18 cellular contexts compared by ENCODE assay signal in the genomic region with DNA sequence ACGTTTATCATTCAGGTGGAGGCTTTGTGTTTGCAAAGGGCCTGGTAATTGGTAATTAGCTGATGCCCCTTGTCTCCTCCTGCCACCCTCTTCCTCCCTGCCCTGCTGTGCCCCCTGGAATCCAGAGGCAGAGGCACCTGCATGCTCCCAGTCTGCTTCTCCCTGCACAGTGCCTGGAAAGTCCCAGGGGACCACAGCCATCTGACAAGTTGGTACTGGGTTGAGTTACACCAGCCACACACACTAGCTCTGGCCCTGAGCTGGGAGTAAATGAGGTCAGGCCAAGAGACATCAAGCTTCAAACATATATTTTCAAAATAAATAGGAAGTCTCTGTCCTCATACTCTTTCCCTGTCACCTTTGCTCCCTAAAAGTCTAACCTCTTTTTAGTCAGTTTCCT.
DNase-seq lines count a peak whose midpoint lies in the region; ATAC-seq and TF ChIP-seq lines count a peak whose summit lies in the region.
"Had no signal": no experiment of that assay in that cellular context is flagged by ENCODE, and none has a peak within 500 bp of the region (broad histone marks: within the 10 kb centered on the region; RNA-seq: fewer than 3 reads in every experiment).

No MANE protein-coding gene starts in this region.

- no peaks in the 10 kb centered on the region for H3K27me3 ChIP-seq in tibial artery
- H3K27me3 ChIP-seq: gastrocnemius medialis, Peyer's patch, thyroid gland had no signal

- ATAC-seq in GM19463 (IDR thresholded peaks at IDR 0.05; ENCODE audit: unreplicated experiment): peak; percentile 94
- ATAC-seq in HG03460 (IDR thresholded peaks at IDR 0.05; ENCODE audit: unreplicated experiment): peak; percentile 64
- ATAC-seq in memory B cell (ENCODE audit: low read depth): no peak
- ATAC-seq: gastrocnemius medialis had no signal

- no peak for TF ChIP-seq CTCF in tibial artery (IDR thresholded peaks at IDR 0.05)

- H3K4me3 ChIP-seq in tibial artery: no peak overlapping the region
- H3K4me3 ChIP-seq: gastrocnemius medialis, Peyer's patch, thyroid gland had no signal

- peaks cover 6% of the 10 kb centered on the region for H3K4me1 Mint-ChIP-seq in memory B cell

- no peaks in the 10 kb centered on the region for H3K9me3 Mint-ChIP-seq in memory B cell
- H3K9me3 Mint-ChIP-seq: activated CD4-positive, alpha-beta T cell treated with anti-CD3 and anti-CD28 coated beads, Interleukin-2, amount 10 ng/mL, durations not matched to agents 24 days and 14 days had no signal

- in situ Hi-C loops in ACHN (cut with HindIII; ENCODE audit: low pct_ligation_motif_present, low pct_unique_long_range_greater_than_20kb, low sequenced_read_pairs): no loop called here

- peak overlapping the region; percentile 50 for H3K27ac Mint-ChIP-seq in memory B cell
- H3K27ac Mint-ChIP-seq: activated CD4-positive, alpha-beta T cell treated with anti-CD3 and anti-CD28 coated beads, Interleukin-2, amount 10 ng/mL, durations not matched to agents 24 days and 14 days; progenitor cell of endocrine pancreas had no signal

- intact Hi-C loops in tibial artery (cut with DNase I; ENCODE audit: low total_unique reads): no loop called here

- no peaks in the 10 kb centered on the region for H3K36me3 ChIP-seq in tibial artery
- H3K36me3 ChIP-seq: gastrocnemius medialis, Peyer's patch, thyroid gland had no signal

- H3K4me1 ChIP-seq in tibial artery: no peaks in the 10 kb centered on the region
- H3K4me1 ChIP-seq: gastrocnemius medialis, Peyer's patch, thyroid gland had no signal

- DNase-seq in DMS 273 (lab: John Stamatoyannopoulos, UW; ENCODE audit: unreplicated experiment) (peak; percentile 60), DMS 273 treated with DMSO at 0.1 percent for 48 hours (lab: John Stamatoyannopoulos, UW) (no peak), memory B cell (ENCODE audit: low spot score in 2 of 2) (no peak), ACHN (no peak), tibial artery (no peak), NOMO-1 treated with DMSO at 0.1 percent for 48 hours (lab: John Stamatoyannopoulos, UW; ENCODE audit: unreplicated experiment) (no peak)
- DNase-seq: activated CD4-positive, alpha-beta T cell treated with anti-CD3 and anti-CD28 coated beads, Interleukin-2, amount 10 ng/mL, durations not matched to agents 24 days and 14 days; activated gamma-delta T cell; gastrocnemius medialis; Karpas-422; NCI-H187 treated with DMSO at 0.1 percent for 48 hours; Peyer's patch; T-helper 1 cell; thyroid gland had no signal

- H3K9me3 ChIP-seq in tibial artery: no peaks in the 10 kb centered on the region
- H3K9me3 ChIP-seq: gastrocnemius medialis, Peyer's patch, thyroid gland had no signal

- H3K27me3 Mint-ChIP-seq in memory B cell: no peaks in the 10 kb centered on the region
- H3K27me3 Mint-ChIP-seq: activated CD4-positive, alpha-beta T cell treated with anti-CD3 and anti-CD28 coated beads, Interleukin-2, amount 10 ng/mL, durations not matched to agents 24 days and 14 days had no signal

- H3K4me3 Mint-ChIP-seq in memory B cell: no peak overlapping the region
- H3K4me3 Mint-ChIP-seq: activated CD4-positive, alpha-beta T cell treated with anti-CD3 and anti-CD28 coated beads, Interleukin-2, amount 10 ng/mL, durations not matched to agents 24 days and 14 days had no signal

- H3K27ac ChIP-seq in tibial artery: no peak overlapping the region
- H3K27ac ChIP-seq: 22Rv1, gastrocnemius medialis, Peyer's patch, thyroid gland had no signal

- peaks cover 23% of the 10 kb centered on the region for H3K36me3 Mint-ChIP-seq in memory B cell
